ENCODE assay signal across 1 cellular context in the genomic region with DNA sequence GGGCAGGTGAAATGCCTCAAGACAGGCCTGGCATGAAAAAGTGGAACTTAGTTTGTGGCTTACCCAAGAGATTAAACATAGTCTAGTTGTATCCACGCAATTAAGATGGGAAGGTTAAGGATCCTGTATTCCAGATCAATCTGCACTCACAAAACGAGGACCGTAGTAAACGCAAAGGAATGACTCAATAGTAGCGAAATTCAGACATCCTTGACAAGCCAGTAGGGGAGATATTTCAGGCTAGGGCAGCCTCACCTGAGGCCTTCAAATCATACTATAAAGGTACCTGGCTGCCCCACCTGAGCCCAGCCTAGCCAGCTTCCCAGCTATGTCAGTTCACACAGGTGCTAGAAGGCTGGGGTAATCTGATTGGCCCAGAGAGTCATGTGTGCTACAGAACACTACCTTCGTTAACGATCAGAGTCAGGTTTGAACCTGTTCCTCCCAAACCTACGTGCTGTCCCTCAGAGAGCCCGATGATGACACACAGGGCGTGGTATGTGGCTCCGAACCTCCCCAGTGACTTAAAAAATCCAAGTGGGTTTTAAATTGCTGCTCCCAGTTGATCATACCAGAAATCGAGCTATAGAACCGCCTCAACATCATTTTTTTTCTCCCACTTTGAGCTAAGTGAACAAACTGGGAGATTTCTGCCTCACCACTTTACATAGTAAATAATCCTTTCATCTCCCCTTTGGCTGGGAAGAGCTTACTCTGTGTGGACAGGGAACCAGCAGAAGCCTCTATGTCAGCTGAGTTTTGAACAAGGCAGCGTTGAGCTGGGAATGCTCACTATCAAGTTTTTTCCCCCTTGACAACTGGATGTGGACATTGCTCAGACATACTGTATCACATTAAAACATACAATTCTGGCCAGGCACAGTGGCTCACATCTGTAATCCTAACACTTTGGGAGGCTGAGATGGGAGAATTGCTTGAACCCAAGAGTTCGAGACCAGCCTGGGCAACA.
A peak's percentile ranks its signal among the peaks of the same experiment; 100 is the strongest.
TF ChIP-seq lines count a peak whose summit lies in the region.

No MANE protein-coding gene starts in this region.

TF ChIP-seq in K562, 482 proteins besides CTCF, POLR2A, EP300 and RAD21 (continues in another document):
- TF ChIP-seq, protein P1, sequence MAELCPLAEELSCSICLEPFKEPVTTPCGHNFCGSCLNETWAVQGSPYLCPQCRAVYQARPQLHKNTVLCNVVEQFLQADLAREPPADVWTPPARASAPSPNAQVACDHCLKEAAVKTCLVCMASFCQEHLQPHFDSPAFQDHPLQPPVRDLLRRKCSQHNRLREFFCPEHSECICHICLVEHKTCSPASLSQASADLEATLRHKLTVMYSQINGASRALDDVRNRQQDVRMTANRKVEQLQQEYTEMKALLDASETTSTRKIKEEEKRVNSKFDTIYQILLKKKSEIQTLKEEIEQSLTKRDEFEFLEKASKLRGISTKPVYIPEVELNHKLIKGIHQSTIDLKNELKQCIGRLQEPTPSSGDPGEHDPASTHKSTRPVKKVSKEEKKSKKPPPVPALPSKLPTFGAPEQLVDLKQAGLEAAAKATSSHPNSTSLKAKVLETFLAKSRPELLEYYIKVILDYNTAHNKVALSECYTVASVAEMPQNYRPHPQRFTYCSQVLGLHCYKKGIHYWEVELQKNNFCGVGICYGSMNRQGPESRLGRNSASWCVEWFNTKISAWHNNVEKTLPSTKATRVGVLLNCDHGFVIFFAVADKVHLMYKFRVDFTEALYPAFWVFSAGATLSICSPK (IDR thresholded peaks at IDR 0.05; ENCODE audit: borderline replicate concordance): no peak
- TF ChIP-seq ZNF263 (CRISPR knock-in tag; IDR thresholded peaks at IDR 0.05; ENCODE audit: borderline replicate concordance) (no peak), CEBPB (tag; IDR thresholded peaks at IDR 0.05) (0 out of 2 replicates have a peak, but pooled peaks have one; percentile 46), ZNF165 (CRISPR knock-in tag; IDR thresholded peaks at IDR 0.05; ENCODE audit: borderline replicate concordance) (no peak), LEF1 (IDR thresholded peaks at IDR 0.05) (no peak), KHSRP (IDR thresholded peaks at IDR 0.05) (no peak), BRCA1 (IDR thresholded peaks at IDR 0.05) (no peak), BRCA1 (CRISPR knock-in tag; IDR thresholded peaks at IDR 0.05) (no peak), ZNF717 (CRISPR knock-in tag; IDR thresholded peaks at IDR 0.05) (no peak), ZNF561 (CRISPR knock-in tag; conservative IDR thresholded peaks at IDR 0.05) (no peak), ZNF324 (CRISPR knock-in tag; IDR thresholded peaks at IDR 0.05) (no peak), ZNF134 (CRISPR knock-in tag; conservative IDR thresholded peaks at IDR 0.05) (no peak), ZSCAN32 (CRISPR knock-in tag; IDR thresholded peaks at IDR 0.05) (no peak), CCAR2 (IDR thresholded peaks at IDR 0.05; ENCODE audit: low read depth, low read length) (no peak), IFI16 (CRISPR knock-in tag; IDR thresholded peaks at IDR 0.05) (no peak), EP400 (IDR thresholded peaks at IDR 0.05) (peak; percentile 16; the same call in 1 of the 2 replicates), SPI1 (IDR thresholded peaks at IDR 0.05; ENCODE audit: borderline replicate concordance, low read depth, low read length) (peak; percentile 13; the same call in 1 of the 2 replicates), ARNT (IDR thresholded peaks at IDR 0.05) (0 out of 4 replicates have a peak, but pooled peaks of 1 of the 2 experiments have one; percentile 22), DMBX1 (CRISPR knock-in tag; IDR thresholded peaks at IDR 0.05; ENCODE audit: borderline replicate concordance) (no peak), HDAC8 (tag; IDR thresholded peaks at IDR 0.05) (no peak), SMAD1 (IDR thresholded peaks at IDR 0.05; ENCODE audit: low read depth, low read length, partially characterized antibody) (no peak), NFYB (IDR thresholded peaks at IDR 0.05; ENCODE audit: extremely low read depth, insufficient read length) (peak; percentile 33), NFE2 (IDR thresholded peaks at IDR 0.05; ENCODE audit: low read depth) (no peak), ZFP36 (IDR thresholded peaks at IDR 0.05; ENCODE audit: low read depth, low read length, partially characterized antibody) (peak; percentile 8), DDX20 (tag; IDR thresholded peaks at IDR 0.05; ENCODE audit: low read depth) (no peak), ESRRA (IDR thresholded peaks at IDR 0.05; ENCODE audit: borderline replicate concordance, low read depth) (no peak), ZEB2 (IDR thresholded peaks at IDR 0.05) (peak; percentile 76; the same call in 1 of the 2 replicates)
- TF ChIP-seq, protein P2, sequence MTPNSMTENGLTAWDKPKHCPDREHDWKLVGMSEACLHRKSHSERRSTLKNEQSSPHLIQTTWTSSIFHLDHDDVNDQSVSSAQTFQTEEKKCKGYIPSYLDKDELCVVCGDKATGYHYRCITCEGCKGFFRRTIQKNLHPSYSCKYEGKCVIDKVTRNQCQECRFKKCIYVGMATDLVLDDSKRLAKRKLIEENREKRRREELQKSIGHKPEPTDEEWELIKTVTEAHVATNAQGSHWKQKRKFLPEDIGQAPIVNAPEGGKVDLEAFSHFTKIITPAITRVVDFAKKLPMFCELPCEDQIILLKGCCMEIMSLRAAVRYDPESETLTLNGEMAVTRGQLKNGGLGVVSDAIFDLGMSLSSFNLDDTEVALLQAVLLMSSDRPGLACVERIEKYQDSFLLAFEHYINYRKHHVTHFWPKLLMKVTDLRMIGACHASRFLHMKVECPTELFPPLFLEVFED (CRISPR knock-in tag; conservative IDR thresholded peaks at IDR 0.05): no peak
- TF ChIP-seq, protein P3, sequence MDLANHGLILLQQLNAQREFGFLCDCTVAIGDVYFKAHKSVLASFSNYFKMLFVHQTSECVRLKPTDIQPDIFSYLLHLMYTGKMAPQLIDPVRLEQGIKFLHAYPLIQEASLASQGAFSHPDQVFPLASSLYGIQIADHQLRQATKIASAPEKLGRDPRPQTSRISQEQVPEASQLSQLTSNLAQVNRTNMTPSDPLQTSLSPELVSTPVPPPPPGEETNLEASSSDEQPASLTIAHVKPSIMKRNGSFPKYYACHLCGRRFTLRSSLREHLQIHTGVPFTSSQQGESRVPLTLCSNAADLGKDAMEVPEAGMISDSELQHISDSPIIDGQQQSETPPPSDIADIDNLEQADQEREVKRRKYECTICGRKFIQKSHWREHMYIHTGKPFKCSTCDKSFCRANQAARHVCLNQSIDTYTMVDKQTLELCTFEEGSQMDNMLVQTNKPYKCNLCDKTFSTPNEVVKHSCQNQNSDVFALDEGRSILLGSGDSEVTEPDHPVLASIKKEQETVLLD (IDR thresholded peaks at IDR 0.05): no peak
- TF ChIP-seq, protein P4, sequence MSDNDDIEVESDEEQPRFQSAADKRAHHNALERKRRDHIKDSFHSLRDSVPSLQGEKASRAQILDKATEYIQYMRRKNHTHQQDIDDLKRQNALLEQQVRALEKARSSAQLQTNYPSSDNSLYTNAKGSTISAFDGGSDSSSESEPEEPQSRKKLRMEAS (CRISPR knock-in tag; IDR thresholded peaks at IDR 0.05): no peak
- TF ChIP-seq, protein P5, sequence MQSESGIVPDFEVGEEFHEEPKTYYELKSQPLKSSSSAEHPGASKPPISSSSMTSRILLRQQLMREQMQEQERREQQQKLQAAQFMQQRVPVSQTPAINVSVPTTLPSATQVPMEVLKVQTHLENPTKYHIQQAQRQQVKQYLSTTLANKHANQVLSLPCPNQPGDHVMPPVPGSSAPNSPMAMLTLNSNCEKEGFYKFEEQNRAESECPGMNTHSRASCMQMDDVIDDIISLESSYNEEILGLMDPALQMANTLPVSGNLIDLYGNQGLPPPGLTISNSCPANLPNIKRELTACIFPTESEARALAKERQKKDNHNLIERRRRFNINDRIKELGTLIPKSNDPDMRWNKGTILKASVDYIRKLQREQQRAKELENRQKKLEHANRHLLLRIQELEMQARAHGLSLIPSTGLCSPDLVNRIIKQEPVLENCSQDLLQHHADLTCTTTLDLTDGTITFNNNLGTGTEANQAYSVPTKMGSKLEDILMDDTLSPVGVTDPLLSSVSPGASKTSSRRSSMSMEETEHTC (IDR thresholded peaks at IDR 0.05): no peak
- TF ChIP-seq, protein P6, sequence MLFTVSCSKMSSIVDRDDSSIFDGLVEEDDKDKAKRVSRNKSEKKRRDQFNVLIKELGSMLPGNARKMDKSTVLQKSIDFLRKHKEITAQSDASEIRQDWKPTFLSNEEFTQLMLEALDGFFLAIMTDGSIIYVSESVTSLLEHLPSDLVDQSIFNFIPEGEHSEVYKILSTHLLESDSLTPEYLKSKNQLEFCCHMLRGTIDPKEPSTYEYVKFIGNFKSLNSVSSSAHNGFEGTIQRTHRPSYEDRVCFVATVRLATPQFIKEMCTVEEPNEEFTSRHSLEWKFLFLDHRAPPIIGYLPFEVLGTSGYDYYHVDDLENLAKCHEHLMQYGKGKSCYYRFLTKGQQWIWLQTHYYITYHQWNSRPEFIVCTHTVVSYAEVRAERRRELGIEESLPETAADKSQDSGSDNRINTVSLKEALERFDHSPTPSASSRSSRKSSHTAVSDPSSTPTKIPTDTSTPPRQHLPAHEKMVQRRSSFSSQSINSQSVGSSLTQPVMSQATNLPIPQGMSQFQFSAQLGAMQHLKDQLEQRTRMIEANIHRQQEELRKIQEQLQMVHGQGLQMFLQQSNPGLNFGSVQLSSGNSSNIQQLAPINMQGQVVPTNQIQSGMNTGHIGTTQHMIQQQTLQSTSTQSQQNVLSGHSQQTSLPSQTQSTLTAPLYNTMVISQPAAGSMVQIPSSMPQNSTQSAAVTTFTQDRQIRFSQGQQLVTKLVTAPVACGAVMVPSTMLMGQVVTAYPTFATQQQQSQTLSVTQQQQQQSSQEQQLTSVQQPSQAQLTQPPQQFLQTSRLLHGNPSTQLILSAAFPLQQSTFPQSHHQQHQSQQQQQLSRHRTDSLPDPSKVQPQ (CRISPR knock-in tag; IDR thresholded peaks at IDR 0.05; ENCODE audit: borderline replicate concordance): no peak
- TF ChIP-seq, protein P7, sequence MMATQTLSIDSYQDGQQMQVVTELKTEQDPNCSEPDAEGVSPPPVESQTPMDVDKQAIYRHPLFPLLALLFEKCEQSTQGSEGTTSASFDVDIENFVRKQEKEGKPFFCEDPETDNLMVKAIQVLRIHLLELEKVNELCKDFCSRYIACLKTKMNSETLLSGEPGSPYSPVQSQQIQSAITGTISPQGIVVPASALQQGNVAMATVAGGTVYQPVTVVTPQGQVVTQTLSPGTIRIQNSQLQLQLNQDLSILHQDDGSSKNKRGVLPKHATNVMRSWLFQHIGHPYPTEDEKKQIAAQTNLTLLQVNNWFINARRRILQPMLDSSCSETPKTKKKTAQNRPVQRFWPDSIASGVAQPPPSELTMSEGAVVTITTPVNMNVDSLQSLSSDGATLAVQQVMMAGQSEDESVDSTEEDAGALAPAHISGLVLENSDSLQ (IDR thresholded peaks at IDR 0.05): peak; percentile 75
- TF ChIP-seq, protein P8, sequence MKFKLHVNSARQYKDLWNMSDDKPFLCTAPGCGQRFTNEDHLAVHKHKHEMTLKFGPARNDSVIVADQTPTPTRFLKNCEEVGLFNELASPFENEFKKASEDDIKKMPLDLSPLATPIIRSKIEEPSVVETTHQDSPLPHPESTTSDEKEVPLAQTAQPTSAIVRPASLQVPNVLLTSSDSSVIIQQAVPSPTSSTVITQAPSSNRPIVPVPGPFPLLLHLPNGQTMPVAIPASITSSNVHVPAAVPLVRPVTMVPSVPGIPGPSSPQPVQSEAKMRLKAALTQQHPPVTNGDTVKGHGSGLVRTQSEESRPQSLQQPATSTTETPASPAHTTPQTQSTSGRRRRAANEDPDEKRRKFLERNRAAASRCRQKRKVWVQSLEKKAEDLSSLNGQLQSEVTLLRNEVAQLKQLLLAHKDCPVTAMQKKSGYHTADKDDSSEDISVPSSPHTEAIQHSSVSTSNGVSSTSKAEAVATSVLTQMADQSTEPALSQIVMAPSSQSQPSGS (CRISPR knock-in tag; IDR thresholded peaks at IDR 0.05): no peak
- TF ChIP-seq, protein P9, sequence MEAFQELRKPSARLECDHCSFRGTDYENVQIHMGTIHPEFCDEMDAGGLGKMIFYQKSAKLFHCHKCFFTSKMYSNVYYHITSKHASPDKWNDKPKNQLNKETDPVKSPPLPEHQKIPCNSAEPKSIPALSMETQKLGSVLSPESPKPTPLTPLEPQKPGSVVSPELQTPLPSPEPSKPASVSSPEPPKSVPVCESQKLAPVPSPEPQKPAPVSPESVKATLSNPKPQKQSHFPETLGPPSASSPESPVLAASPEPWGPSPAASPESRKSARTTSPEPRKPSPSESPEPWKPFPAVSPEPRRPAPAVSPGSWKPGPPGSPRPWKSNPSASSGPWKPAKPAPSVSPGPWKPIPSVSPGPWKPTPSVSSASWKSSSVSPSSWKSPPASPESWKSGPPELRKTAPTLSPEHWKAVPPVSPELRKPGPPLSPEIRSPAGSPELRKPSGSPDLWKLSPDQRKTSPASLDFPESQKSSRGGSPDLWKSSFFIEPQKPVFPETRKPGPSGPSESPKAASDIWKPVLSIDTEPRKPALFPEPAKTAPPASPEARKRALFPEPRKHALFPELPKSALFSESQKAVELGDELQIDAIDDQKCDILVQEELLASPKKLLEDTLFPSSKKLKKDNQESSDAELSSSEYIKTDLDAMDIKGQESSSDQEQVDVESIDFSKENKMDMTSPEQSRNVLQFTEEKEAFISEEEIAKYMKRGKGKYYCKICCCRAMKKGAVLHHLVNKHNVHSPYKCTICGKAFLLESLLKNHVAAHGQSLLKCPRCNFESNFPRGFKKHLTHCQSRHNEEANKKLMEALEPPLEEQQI (IDR thresholded peaks at IDR 0.05): no peak
- TF ChIP-seq, protein P10, sequence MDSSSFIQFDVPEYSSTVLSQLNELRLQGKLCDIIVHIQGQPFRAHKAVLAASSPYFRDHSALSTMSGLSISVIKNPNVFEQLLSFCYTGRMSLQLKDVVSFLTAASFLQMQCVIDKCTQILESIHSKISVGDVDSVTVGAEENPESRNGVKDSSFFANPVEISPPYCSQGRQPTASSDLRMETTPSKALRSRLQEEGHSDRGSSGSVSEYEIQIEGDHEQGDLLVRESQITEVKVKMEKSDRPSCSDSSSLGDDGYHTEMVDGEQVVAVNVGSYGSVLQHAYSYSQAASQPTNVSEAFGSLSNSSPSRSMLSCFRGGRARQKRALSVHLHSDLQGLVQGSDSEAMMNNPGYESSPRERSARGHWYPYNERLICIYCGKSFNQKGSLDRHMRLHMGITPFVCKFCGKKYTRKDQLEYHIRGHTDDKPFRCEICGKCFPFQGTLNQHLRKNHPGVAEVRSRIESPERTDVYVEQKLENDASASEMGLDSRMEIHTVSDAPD (CRISPR knock-in tag; IDR thresholded peaks at IDR 0.05): no peak
- TF ChIP-seq, protein P11, sequence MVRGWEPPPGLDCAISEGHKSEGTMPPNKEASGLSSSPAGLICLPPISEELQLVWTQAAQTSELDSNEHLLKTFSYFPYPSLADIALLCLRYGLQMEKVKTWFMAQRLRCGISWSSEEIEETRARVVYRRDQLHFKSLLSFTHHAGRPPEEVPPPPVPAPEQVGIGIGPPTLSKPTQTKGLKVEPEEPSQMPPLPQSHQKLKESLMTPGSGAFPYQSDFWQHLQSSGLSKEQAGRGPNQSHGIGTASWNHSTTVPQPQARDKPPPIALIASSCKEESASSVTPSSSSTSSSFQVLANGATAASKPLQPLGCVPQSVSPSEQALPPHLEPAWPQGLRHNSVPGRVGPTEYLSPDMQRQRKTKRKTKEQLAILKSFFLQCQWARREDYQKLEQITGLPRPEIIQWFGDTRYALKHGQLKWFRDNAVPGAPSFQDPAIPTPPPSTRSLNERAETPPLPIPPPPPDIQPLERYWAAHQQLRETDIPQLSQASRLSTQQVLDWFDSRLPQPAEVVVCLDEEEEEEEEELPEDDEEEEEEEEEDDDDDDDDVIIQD (CRISPR knock-in tag; IDR thresholded peaks at IDR 0.05): no peak
- TF ChIP-seq, protein P12, sequence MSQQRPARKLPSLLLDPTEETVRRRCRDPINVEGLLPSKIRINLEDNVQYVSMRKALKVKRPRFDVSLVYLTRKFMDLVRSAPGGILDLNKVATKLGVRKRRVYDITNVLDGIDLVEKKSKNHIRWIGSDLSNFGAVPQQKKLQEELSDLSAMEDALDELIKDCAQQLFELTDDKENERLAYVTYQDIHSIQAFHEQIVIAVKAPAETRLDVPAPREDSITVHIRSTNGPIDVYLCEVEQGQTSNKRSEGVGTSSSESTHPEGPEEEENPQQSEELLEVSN (IDR thresholded peaks at IDR 0.05; ENCODE audit: borderline replicate concordance in 1 of 2, extremely low read depth in 1 of 2, insufficient read depth in 1 of 2, insufficient read length in 1 of 2, low read depth in 1 of 2, low read length in 1 of 2, poor library complexity in 1 of 2, severe bottlenecking in 1 of 2): no peak
